8 cellular contexts compared by ENCODE assay signal in genomic region chr9:133792721-133793470, GRCh38. TPM values are rescaled to one million over a fixed set of nuclear protein-coding genes. Genes with fewer than 3 reads are reported as not detected.
A peak's percentile ranks its signal among the peaks of the same experiment; 100 is the strongest.
DNase-seq lines count a peak whose midpoint lies in the region; ATAC-seq and TF ChIP-seq lines count a peak whose summit lies in the region.

No MANE protein-coding gene starts in this region.

- H3K27me3 Mint-ChIP-seq in activated CD4-positive, alpha-beta T cell treated with anti-CD3 and anti-CD28 coated beads, Interleukin-2, amount 10 ng/mL, durations not matched to agents 24 days and 14 days: peaks cover 2% of the 10 kb centered on the region
- peaks cover 16% of the 10 kb centered on the region for H3K27me3 Mint-ChIP-seq in dendritic cell treated with granulocyte-macrophage colony-stimulating factor and Interleukin-4, amounts not matched to agents 40 ng/mL and 50 ng/mL, for 4 days

- TF ChIP-seq POLR2A in lower leg skin (IDR thresholded peaks at IDR 0.05): no peak

- 21 to 25% methylated on average over 21 to 22 of the region's 22 CpGs for WGBS in lower leg skin, 2 donors

- H3K4me1 Mint-ChIP-seq in activated CD4-positive, alpha-beta T cell treated with anti-CD3 and anti-CD28 coated beads, Interleukin-2, amount 10 ng/mL, durations not matched to agents 24 days and 14 days: peaks cover 2% of the 10 kb centered on the region
- H3K4me1 Mint-ChIP-seq in dendritic cell treated with granulocyte-macrophage colony-stimulating factor and Interleukin-4, amounts not matched to agents 40 ng/mL and 50 ng/mL, for 4 days (ENCODE audit: low read depth): peaks cover 39% of the 10 kb centered on the region

- no peak for ATAC-seq in HG02870 (IDR thresholded peaks at IDR 0.05; ENCODE audit: unreplicated experiment)

- no peaks in the 10 kb centered on the region for H3K9me3 Mint-ChIP-seq in activated CD4-positive, alpha-beta T cell treated with anti-CD3 and anti-CD28 coated beads, Interleukin-2, amount 10 ng/mL, durations not matched to agents 24 days and 14 days
- H3K9me3 Mint-ChIP-seq in dendritic cell treated with granulocyte-macrophage colony-stimulating factor and Interleukin-4, amounts not matched to agents 40 ng/mL and 50 ng/mL, for 4 days: no peaks in the 10 kb centered on the region

- no peak overlapping the region for H3K4me3 Mint-ChIP-seq in activated CD4-positive, alpha-beta T cell treated with anti-CD3 and anti-CD28 coated beads, Interleukin-2, amount 10 ng/mL, durations not matched to agents 24 days and 14 days
- H3K4me3 Mint-ChIP-seq in dendritic cell treated with granulocyte-macrophage colony-stimulating factor and Interleukin-4, amounts not matched to agents 40 ng/mL and 50 ng/mL, for 4 days: peak overlapping the region; percentile 37

- intact Hi-C loops in activated CD4-positive, alpha-beta T cell treated with anti-CD3 and anti-CD28 coated beads, Interleukin-2, amount 10 ng/mL, durations not matched to agents 24 days and 14 days (cut with micrococcal nuclease): loop anchor here (1.0 kb wide), 2 partner anchors 201 to 306 kb away; no protein-coding TSS in a partner anchor
- intact Hi-C loops in dendritic cell treated with granulocyte-macrophage colony-stimulating factor and Interleukin-4, amounts not matched to agents 40 ng/mL and 50 ng/mL, for 4 days (cut with micrococcal nuclease): loop anchor here (1.0 to 2.0 kb wide), 2 partner anchors 201 to 306 kb away; no protein-coding TSS in a partner anchor
- intact Hi-C loops in lower leg skin (cut with DNase I; ENCODE audit: low total_unique reads): loop anchor here (2.0 kb wide), 1 partner anchor 198 kb away; no protein-coding TSS in a partner anchor

- no peaks in the 10 kb centered on the region for H3K27me3 ChIP-seq in MG63

- H3K36me3 Mint-ChIP-seq in activated CD4-positive, alpha-beta T cell treated with anti-CD3 and anti-CD28 coated beads, Interleukin-2, amount 10 ng/mL, durations not matched to agents 24 days and 14 days (ENCODE audit: low read depth): no peaks in the 10 kb centered on the region
- peaks cover 75% of the 10 kb centered on the region for H3K36me3 Mint-ChIP-seq in dendritic cell treated with granulocyte-macrophage colony-stimulating factor and Interleukin-4, amounts not matched to agents 40 ng/mL and 50 ng/mL, for 4 days (ENCODE audit: low read depth)

- H3K27ac Mint-ChIP-seq in activated CD4-positive, alpha-beta T cell treated with anti-CD3 and anti-CD28 coated beads, Interleukin-2, amount 10 ng/mL, durations not matched to agents 24 days and 14 days: no peak overlapping the region
- peak overlapping the region; percentile 67 for H3K27ac Mint-ChIP-seq in dendritic cell treated with granulocyte-macrophage colony-stimulating factor and Interleukin-4, amounts not matched to agents 40 ng/mL and 50 ng/mL, for 4 days

- H3K4me3 ChIP-seq in MG63 (no peak overlapping the region), lower leg skin (ENCODE audit: low read depth, poor library complexity, severe bottlenecking) (no peak overlapping the region)

- peak; percentile 93 for TF ChIP-seq CTCF in GM20000 (IDR thresholded peaks at IDR 0.05; ENCODE audit: extremely low read depth, missing control alignments)
- TF ChIP-seq CTCF in lower leg skin (IDR thresholded peaks at IDR 0.05): peak in 1 of 3 donors; percentile 36

- no peaks in the 10 kb centered on the region for H3K9me3 ChIP-seq in MG63

- peak; percentile 51 for DNase-seq in COR-L47 (lab: John Stamatoyannopoulos, UW)
- peak; percentile 90 for DNase-seq in GM20000 (ENCODE audit: low spot score)
- peak; percentile 53 for DNase-seq in MG63
- DNase-seq in activated CD4-positive, alpha-beta T cell treated with anti-CD3 and anti-CD28 coated beads, Interleukin-2, amount 10 ng/mL, durations not matched to agents 24 days and 14 days: peak; percentile 86
- DNase-seq in lower leg skin (ENCODE audit: low spot score in 2 of 2): peak; percentile 59 to 94
- peak; percentile 11 to 22 (median 11) for DNase-seq in stimulated activated CD4-positive, alpha-beta T cell treated with anti-CD3 and anti-CD28 coated beads, TNF-alpha, amount 100 ng/mL, for 4 hours (ENCODE audit: low read depth in 3 of 3)

- no peaks in the 10 kb centered on the region; the same call in 1 of the 2 replicates for H3K36me3 ChIP-seq in MG63

RNA-seq across cellular contexts. Expression of gene SARDH, which starts 54.7 kb away (rescaled TPM):
- total RNA-seq in MG63 (2014; rRNA removed; shearing (Covaris generic); ENCODE audit: low replicate concordance): 0.66 TPM in 1 of 2 replicates, not detected in the other
- total RNA-seq in activated CD4-positive, alpha-beta T cell treated with anti-CD3 and anti-CD28 coated beads, Interleukin-2, amount 10 ng/mL, durations not matched to agents 24 days and 14 days: 0.54 and 0.68 TPM in 2 replicates
- under 1 TPM in 2 of 4 donors, not detected in 2; 0.10 to 0.29 TPM for total RNA-seq in lower leg skin

Comparison
In these comparisons a context has a peak if more than half of its experiments do, and no peak if none do; other contexts are left out.
1. DNase-seq: peak in every context shown above with its lines; median percentile 90 in GM20000; 86 in activated CD4-positive, alpha-beta T cell treated with anti-CD3 and anti-CD28 coated beads, Interleukin-2, amount 10 ng/mL, durations not matched to agents 24 days and 14 days; 76 in lower leg skin; 53 in MG63; 51 in COR-L47; 11 in stimulated activated CD4-positive, alpha-beta T cell treated with anti-CD3 and anti-CD28 coated beads, TNF-alpha, amount 100 ng/mL, for 4 hours.